In the genomic region with DNA sequence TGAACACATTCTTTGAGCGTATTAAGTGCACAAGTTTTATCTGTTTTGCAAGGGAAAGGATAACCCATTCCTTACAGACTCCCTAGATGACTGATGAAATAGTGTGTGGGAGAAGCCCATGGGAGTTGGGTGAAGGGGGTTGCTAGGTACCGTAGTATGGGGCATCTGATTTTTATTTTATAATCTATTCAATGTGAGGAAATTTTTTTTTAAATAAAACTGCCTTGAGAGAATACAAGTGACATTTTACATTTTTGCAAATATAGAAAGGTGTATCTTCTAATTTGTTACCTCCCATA, we compare ENCODE assay signal across 9 cellular contexts. TPM values are rescaled to one million over a fixed set of nuclear protein-coding genes. Genes with fewer than 3 reads are reported as not detected.
DNase-seq lines count a peak whose midpoint lies in the region; ATAC-seq and TF ChIP-seq lines count a peak whose summit lies in the region.
"Had no signal": no experiment of that assay in that cellular context is flagged by ENCODE, and none has a peak within 500 bp of the region (broad histone marks: within the 10 kb centered on the region; RNA-seq: fewer than 3 reads in every experiment).

No MANE protein-coding gene starts in this region.

- no peak overlapping the region for H3K27ac ChIP-seq in substantia nigra (ENCODE audit: low read depth, low read length, poor library complexity, severe bottlenecking)

- POLR2A ChIA-PET in activated B cell treated with CpG ODN at 0.5 μM for 24 hours (lab: Charles Lee): interaction anchor here (2.5 kb wide), 1 partner anchor 127 kb away, joined by 28 read pairs; a partner anchor contains a TSS

- H3K9me3 Mint-ChIP-seq in T-helper 1 cell treated with Interleukin-12 subunit alpha and Interleukin-12 subunit beta and Interleukin-4 antibody, amounts not matched to agents 30 μg/mL and 1 μg/mL, for 36 hours: no peaks in the 10 kb centered on the region
- H3K9me3 Mint-ChIP-seq in activated B cell treated with CpG ODN at 0.5 μM for 24 hours (no peaks in the 10 kb centered on the region), glutamatergic neuron (ENCODE audit: unreplicated experiment) (peaks cover 9% of the 10 kb centered on the region)
- no peaks in the 10 kb centered on the region for H3K9me3 Mint-ChIP-seq in stimulated activated naive B cell treated with anti-CD40 and anti-IgM and Interleukin-4, amounts not matched to agents 10 μg/mL and 1 μg/mL and 100 μg/mL, for 72 hours

- intact Hi-C loops in activated B cell treated with CpG ODN at 0.5 μM for 24 hours (cut with micrococcal nuclease): no loop called here

- peak overlapping the region; percentile 94 for H3K4me3 Mint-ChIP-seq in T-helper 1 cell treated with Interleukin-12 subunit alpha and Interleukin-12 subunit beta and Interleukin-4 antibody, amounts not matched to agents 30 μg/mL and 1 μg/mL, for 36 hours
- peak overlapping the region; percentile 92 for H3K4me3 Mint-ChIP-seq in activated B cell treated with CpG ODN at 0.5 μM for 24 hours
- peak overlapping the region; percentile 98 for H3K4me3 Mint-ChIP-seq in glutamatergic neuron (ENCODE audit: unreplicated experiment)
- peak overlapping the region; percentile 84 to 86 for H3K4me3 Mint-ChIP-seq in stimulated activated naive B cell treated with anti-CD40 and anti-IgM and Interleukin-4, amounts not matched to agents 10 μg/mL and 1 μg/mL and 100 μg/mL, for 72 hours

- H3K27me3 Mint-ChIP-seq in T-helper 1 cell treated with Interleukin-12 subunit alpha and Interleukin-12 subunit beta and Interleukin-4 antibody, amounts not matched to agents 30 μg/mL and 1 μg/mL, for 36 hours (ENCODE audit: low read depth): no peaks in the 10 kb centered on the region
- H3K27me3 Mint-ChIP-seq in activated B cell treated with CpG ODN at 0.5 μM for 24 hours (no peaks in the 10 kb centered on the region), glutamatergic neuron (ENCODE audit: unreplicated experiment) (peaks cover 5% of the 10 kb centered on the region)
- no peaks in the 10 kb centered on the region for H3K27me3 Mint-ChIP-seq in stimulated activated naive B cell treated with anti-CD40 and anti-IgM and Interleukin-4, amounts not matched to agents 10 μg/mL and 1 μg/mL and 100 μg/mL, for 72 hours

- no peak for DNase-seq in T-helper 1 cell
- no peak for DNase-seq in activated B cell treated with CpG ODN at 0.5 μM for 24 hours
- no peak for DNase-seq in glutamatergic neuron
- DNase-seq in stimulated activated naive B cell treated with anti-CD40 and anti-IgM and Interleukin-4, amounts not matched to agents 10 μg/mL and 1 μg/mL and 100 μg/mL, for 72 hours: no peak
- no peak for DNase-seq in substantia nigra (lab: John Stamatoyannopoulos, UW)
- DNase-seq in Kasumi-1 (lab: John Stamatoyannopoulos, UW): no peak
- no peak for DNase-seq in activated CD4-positive, alpha-beta T cell treated with anti-CD3 and anti-CD28 coated beads for 48 hours
- DNase-seq: mesendoderm had no signal

- CTCF ChIA-PET in activated B cell treated with CpG ODN at 0.5 μM for 24 hours (lab: Charles Lee): interaction anchor here (2.2 kb wide), 1 partner anchor 16 kb away, joined by 12 read pairs; a partner anchor contains a TSS

- H3K4me1 Mint-ChIP-seq in T-helper 1 cell treated with Interleukin-12 subunit alpha and Interleukin-12 subunit beta and Interleukin-4 antibody, amounts not matched to agents 30 μg/mL and 1 μg/mL, for 36 hours (ENCODE audit: low read depth): peaks cover 37% of the 10 kb centered on the region
- H3K4me1 Mint-ChIP-seq in activated B cell treated with CpG ODN at 0.5 μM for 24 hours (peaks cover 46% of the 10 kb centered on the region), glutamatergic neuron (ENCODE audit: low read depth, unreplicated experiment) (peaks cover 13% of the 10 kb centered on the region)
- H3K4me1 Mint-ChIP-seq in stimulated activated naive B cell treated with anti-CD40 and anti-IgM and Interleukin-4, amounts not matched to agents 10 μg/mL and 1 μg/mL and 100 μg/mL, for 72 hours: peaks cover 23 to 37% of the 10 kb centered on the region in 2 donors

- ATAC-seq in activated B cell treated with CpG ODN at 0.5 μM for 24 hours (ENCODE audit: low read depth): no peak
- no peak for ATAC-seq in stimulated activated naive B cell treated with anti-CD40 and anti-IgM and Interleukin-4, amounts not matched to agents 10 μg/mL and 1 μg/mL and 100 μg/mL, for 72 hours (replicated peaks)

- TF ChIP-seq CTCF in activated B cell treated with CpG ODN at 0.5 μM for 24 hours (IDR thresholded peaks at IDR 0.05): no peak
- no peak for TF ChIP-seq CTCF in glutamatergic neuron (IDR thresholded peaks at IDR 0.05; ENCODE audit: partially characterized antibody, unreplicated experiment)

- no peak overlapping the region for H3K27ac Mint-ChIP-seq in T-helper 1 cell treated with Interleukin-12 subunit alpha and Interleukin-12 subunit beta and Interleukin-4 antibody, amounts not matched to agents 30 μg/mL and 1 μg/mL, for 36 hours
- H3K27ac Mint-ChIP-seq in activated B cell treated with CpG ODN at 0.5 μM for 24 hours: no peak overlapping the region
- H3K27ac Mint-ChIP-seq in glutamatergic neuron (ENCODE audit: unreplicated experiment): no peak overlapping the region
- no peak overlapping the region for H3K27ac Mint-ChIP-seq in stimulated activated naive B cell treated with anti-CD40 and anti-IgM and Interleukin-4, amounts not matched to agents 10 μg/mL and 1 μg/mL and 100 μg/mL, for 72 hours

- H3K36me3 Mint-ChIP-seq in T-helper 1 cell treated with Interleukin-12 subunit alpha and Interleukin-12 subunit beta and Interleukin-4 antibody, amounts not matched to agents 30 μg/mL and 1 μg/mL, for 36 hours (ENCODE audit: low read depth): peaks cover 12% of the 10 kb centered on the region
- H3K36me3 Mint-ChIP-seq in activated B cell treated with CpG ODN at 0.5 μM for 24 hours (ENCODE audit: low read depth) (peaks cover 26% of the 10 kb centered on the region), glutamatergic neuron (ENCODE audit: unreplicated experiment) (no peaks in the 10 kb centered on the region)
- peaks cover 8 to 23% of the 10 kb centered on the region in 2 donors for H3K36me3 Mint-ChIP-seq in stimulated activated naive B cell treated with anti-CD40 and anti-IgM and Interleukin-4, amounts not matched to agents 10 μg/mL and 1 μg/mL and 100 μg/mL, for 72 hours

RNA-seq across cellular contexts. Expression of a gene that starts 1.4 kb away (rescaled TPM):
- total RNA-seq in activated B cell treated with CpG ODN at 0.5 μM for 24 hours (63.4 and 74.7 TPM in 2 replicates), glutamatergic neuron (ENCODE audit: unreplicated experiment) (42.2 TPM)

RNA-seq across cellular contexts. Expression of a gene that starts 15.7 kb away (rescaled TPM):
- total RNA-seq in activated B cell treated with CpG ODN at 0.5 μM for 24 hours (1.8 and 2.0 TPM in 2 replicates), glutamatergic neuron (ENCODE audit: unreplicated experiment) (7.5 TPM)
